11 cellular contexts compared by ENCODE assay signal in genomic region chr2:231189571-231190495, GRCh38. TPM values are rescaled to one million over a fixed set of nuclear protein-coding genes. Genes with fewer than 3 reads are reported as not detected.
DNase-seq lines count a peak whose midpoint lies in the region; ATAC-seq and TF ChIP-seq lines count a peak whose summit lies in the region.
"Had no signal": no experiment of that assay in that cellular context is flagged by ENCODE, and none has a peak within 500 bp of the region (broad histone marks: within the 10 kb centered on the region; RNA-seq: fewer than 3 reads in every experiment).

No MANE protein-coding gene starts in this region.

- peaks cover 33% of the 10 kb centered on the region for H3F3A ChIP-seq in neural progenitor cell (ENCODE audit: low read depth)

- peak overlapping the region; percentile 100 for H2AFZ ChIP-seq in neural progenitor cell (replicated peaks)

- DNase-seq in breast epithelium (ENCODE audit: low spot score in 2 of 2) = no peak
- no peak for DNase-seq in MCF 10A (ENCODE audit: unreplicated experiment)
- DNase-seq in cardiac septum (ENCODE audit: low spot score) = peak; percentile 75
- DNase-seq in neural progenitor cell (ENCODE audit: low spot score) = peak; percentile 61
- peak in 1 of 2 donors; percentile 81 for DNase-seq in vagina (ENCODE audit: extremely low spot score in 2 of 2)
- DNase-seq in dermis blood vessel endothelial cell = no peak
- DNase-seq: activated T-cell treated with anti-CD3 and anti-CD28 coated beads, Interleukin-2, amount 50 U/mL, for 24 hours; HFFc6 had no signal

- H3K4me2 ChIP-seq in neural progenitor cell = peak overlapping the region; percentile 77

- H3K36me3 Mint-ChIP-seq in MCF 10A (ENCODE audit: insufficient read depth, unreplicated experiment) = no peaks in the 10 kb centered on the region
- no peaks in the 10 kb centered on the region for H3K36me3 Mint-ChIP-seq in neural progenitor cell

- no peak for TF ChIP-seq POLR2A in breast epithelium (IDR thresholded peaks at IDR 0.05)
- no peak for TF ChIP-seq POLR2A in vagina (IDR thresholded peaks at IDR 0.05)

- CTCF ChIA-PET in MCF 10A (lab: Yijun Ruan, JAX) = interaction anchor here (0.6 kb wide), 1 partner anchor 46 kb away, joined by 3 read pairs; no protein-coding TSS in a partner anchor

- H4K20me1 ChIP-seq in neural progenitor cell (ENCODE audit: low read depth) = no peaks in the 10 kb centered on the region

- H3K9ac ChIP-seq in neural progenitor cell = no peak overlapping the region

- BruUV-seq in MCF 10A (replicated peaks; lab: Mats Ljungman, UMichigan) = no TSS peak

- H3K4me1 ChIP-seq in breast epithelium = peaks cover 0 to 9% of the 10 kb centered on the region in 2 donors
- peaks cover 21% of the 10 kb centered on the region for H3K4me1 ChIP-seq in neural progenitor cell
- peaks cover 37% of the 10 kb centered on the region for H3K4me1 ChIP-seq in vagina

- H3K9me3 Mint-ChIP-seq in MCF 10A (ENCODE audit: unreplicated experiment) (no peaks in the 10 kb centered on the region), neural progenitor cell (no peaks in the 10 kb centered on the region)
- H3K9me3 Mint-ChIP-seq: activated T-cell treated with anti-CD3 and anti-CD28 coated beads, Interleukin-2, amount 50 U/mL, for 24 hours; HFFc6 had no signal

- H3K9me3 ChIP-seq in breast epithelium (no peaks in the 10 kb centered on the region), neural progenitor cell (ENCODE audit: low read depth) (no peaks in the 10 kb centered on the region), vagina (no peaks in the 10 kb centered on the region)
- H3K9me3 ChIP-seq: SJSA1 had no signal

- H3K4me1 Mint-ChIP-seq in MCF 10A (ENCODE audit: insufficient read depth, unreplicated experiment) (no peaks in the 10 kb centered on the region), neural progenitor cell (peaks cover 10% of the 10 kb centered on the region)

- H3K36me3 ChIP-seq in breast epithelium (no peaks in the 10 kb centered on the region), neural progenitor cell (no peaks in the 10 kb centered on the region), vagina (no peaks in the 10 kb centered on the region)
- H3K36me3 ChIP-seq: SJSA1 had no signal

- no peak overlapping the region for H3K4me3 Mint-ChIP-seq in MCF 10A (ENCODE audit: unreplicated experiment)
- no peak overlapping the region for H3K4me3 Mint-ChIP-seq in neural progenitor cell
- H3K4me3 Mint-ChIP-seq: activated T-cell treated with anti-CD3 and anti-CD28 coated beads, Interleukin-2, amount 50 U/mL, for 24 hours; HFFc6 had no signal

- H3K27me3 Mint-ChIP-seq in MCF 10A (ENCODE audit: insufficient read depth, unreplicated experiment) = peaks cover 35% of the 10 kb centered on the region
- no peaks in the 10 kb centered on the region for H3K27me3 Mint-ChIP-seq in neural progenitor cell (ENCODE audit: insufficient read depth, low read depth)

- H3K79me2 ChIP-seq in neural progenitor cell (ENCODE audit: low read depth) = no peaks in the 10 kb centered on the region

- POLR2A ChIA-PET in MCF 10A (lab: Yijun Ruan, JAX) = interaction anchor here (0.9 kb wide), 1 partner anchor 8 kb away, joined by 3 read pairs; the partner anchor contains the start of gene ARMC9

- TF ChIP-seq CTCF in breast epithelium (IDR thresholded peaks at IDR 0.05) = no peak
- TF ChIP-seq CTCF in MCF 10A (IDR thresholded peaks at IDR 0.05; ENCODE audit: unreplicated experiment) = no peak
- no peak for TF ChIP-seq CTCF in neural progenitor cell (IDR thresholded peaks at IDR 0.05)
- no peak for TF ChIP-seq CTCF in vagina (IDR thresholded peaks at IDR 0.05)

- peak overlapping the region; percentile 35 to 66 (median 47) for H3K4me3 ChIP-seq in breast epithelium
- peak overlapping the region; percentile 37 for H3K4me3 ChIP-seq in neural progenitor cell
- peak overlapping the region; percentile 33 to 41 for H3K4me3 ChIP-seq in vagina
- H3K4me3 ChIP-seq: SJSA1 had no signal

- H3K27ac Mint-ChIP-seq in MCF 10A (ENCODE audit: low read depth, unreplicated experiment) (no peak overlapping the region), neural progenitor cell (peak overlapping the region; percentile 90)
- H3K27ac Mint-ChIP-seq: activated T-cell treated with anti-CD3 and anti-CD28 coated beads, Interleukin-2, amount 50 U/mL, for 24 hours; HFFc6 had no signal

- ATAC-seq in GM19035 (IDR thresholded peaks at IDR 0.05; ENCODE audit: unreplicated experiment) (no peak), HG03342 (IDR thresholded peaks at IDR 0.05; ENCODE audit: unreplicated experiment) (no peak)

- H3K27ac ChIP-seq in breast epithelium (peak overlapping the region; percentile 89 to 98), neural progenitor cell (peak overlapping the region; percentile 86), vagina (peak overlapping the region; percentile 96)
- H3K27ac ChIP-seq: SJSA1 had no signal

- H3K27me3 ChIP-seq in breast epithelium = no peaks in the 10 kb centered on the region
- H3K27me3 ChIP-seq in neural progenitor cell = no peaks in the 10 kb centered on the region
- H3K27me3 ChIP-seq in vagina = no peaks in the 10 kb centered on the region
- H3K27me3 ChIP-seq: SJSA1 had no signal

- intact Hi-C loops in breast epithelium (cut with DNase I; ENCODE audit: low total_unique reads) = no loop called here
- intact Hi-C loops in MCF 10A (cut with micrococcal nuclease) = loop anchor here (10.0 kb wide), 1 partner anchor 85 kb away; no protein-coding TSS in a partner anchor
- intact Hi-C loops in cardiac septum (cut with DNase I) = loop anchor here (5.0 kb wide), 2 partner anchors 68 to 88 kb away; no protein-coding TSS in a partner anchor
- intact Hi-C loops in vagina (cut with DNase I) = loop anchor here (2.0 kb wide), 1 partner anchor 85 kb away; no protein-coding TSS in a partner anchor

RNA-seq across cellular contexts. Expression of gene ARMC9, which starts 8.6 kb away (rescaled TPM):
- total RNA-seq in breast epithelium (10 to 100 TPM in 2 of 3 donors, 1 to 10 TPM in 1; 4.0 to 20.8 (median 18.0) TPM), MCF 10A (2022) (16.5 and 19.8 TPM in 2 replicates), cardiac septum (3.9 TPM), neural progenitor cell (ENCODE audit: low replicate concordance) (42.8 and 45.8 TPM in 2 replicates), vagina (16.0 TPM), dermis blood vessel endothelial cell (9.7 and 19.9 TPM in 2 replicates)

Comparison
In these comparisons a context has a peak if more than half of its experiments do, and no peak if none do; other contexts are left out.
1. DNase-seq: peak in cardiac septum (single experiment) and neural progenitor cell (single experiment); none in breast epithelium (0 of 2), MCF 10A (single experiment) and dermis blood vessel endothelial cell (single experiment).
2. Peak in every context shown above with its lines, with median percentiles within 50 percentile points of each other: H3K27ac ChIP-seq and H3K4me3 ChIP-seq.